Comparison of ENCODE assay signal across 1 cellular context in the genomic region with DNA sequence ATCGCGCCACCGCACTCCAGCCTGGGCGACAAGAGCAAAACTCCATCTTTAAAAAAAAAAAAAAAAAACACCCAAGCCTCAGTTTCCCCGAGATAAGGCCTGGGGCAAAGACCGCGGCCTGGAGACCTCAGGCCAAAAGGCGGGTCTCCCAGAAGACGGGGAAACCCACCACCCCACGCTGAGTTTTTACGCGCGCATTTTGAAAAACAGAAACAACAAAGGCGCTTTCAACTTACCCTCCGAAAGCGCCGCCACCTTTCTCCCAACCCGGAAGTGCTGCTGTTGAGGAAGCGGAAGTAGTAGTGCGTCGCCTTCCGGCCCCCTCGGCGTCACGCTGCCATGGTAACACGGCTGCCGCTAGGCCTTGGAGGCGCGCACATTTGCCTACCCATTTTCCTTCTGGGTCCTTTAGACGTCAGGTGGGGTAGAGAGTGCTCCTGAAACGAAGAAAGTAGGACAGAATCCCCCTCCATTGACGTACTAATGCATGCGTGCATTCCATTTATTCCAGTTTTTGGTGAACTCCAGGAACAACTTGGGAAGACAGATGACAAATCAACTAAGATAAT.
TF ChIP-seq lines count a peak whose summit lies in the region.

A gene with protein sequence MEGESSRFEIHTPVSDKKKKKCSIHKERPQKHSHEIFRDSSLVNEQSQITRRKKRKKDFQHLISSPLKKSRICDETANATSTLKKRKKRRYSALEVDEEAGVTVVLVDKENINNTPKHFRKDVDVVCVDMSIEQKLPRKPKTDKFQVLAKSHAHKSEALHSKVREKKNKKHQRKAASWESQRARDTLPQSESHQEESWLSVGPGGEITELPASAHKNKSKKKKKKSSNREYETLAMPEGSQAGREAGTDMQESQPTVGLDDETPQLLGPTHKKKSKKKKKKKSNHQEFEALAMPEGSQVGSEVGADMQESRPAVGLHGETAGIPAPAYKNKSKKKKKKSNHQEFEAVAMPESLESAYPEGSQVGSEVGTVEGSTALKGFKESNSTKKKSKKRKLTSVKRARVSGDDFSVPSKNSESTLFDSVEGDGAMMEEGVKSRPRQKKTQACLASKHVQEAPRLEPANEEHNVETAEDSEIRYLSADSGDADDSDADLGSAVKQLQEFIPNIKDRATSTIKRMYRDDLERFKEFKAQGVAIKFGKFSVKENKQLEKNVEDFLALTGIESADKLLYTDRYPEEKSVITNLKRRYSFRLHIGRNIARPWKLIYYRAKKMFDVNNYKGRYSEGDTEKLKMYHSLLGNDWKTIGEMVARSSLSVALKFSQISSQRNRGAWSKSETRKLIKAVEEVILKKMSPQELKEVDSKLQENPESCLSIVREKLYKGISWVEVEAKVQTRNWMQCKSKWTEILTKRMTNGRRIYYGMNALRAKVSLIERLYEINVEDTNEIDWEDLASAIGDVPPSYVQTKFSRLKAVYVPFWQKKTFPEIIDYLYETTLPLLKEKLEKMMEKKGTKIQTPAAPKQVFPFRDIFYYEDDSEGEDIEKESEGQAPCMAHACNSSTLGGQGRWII (minus strand): TSS at position 287 of the 569 bp plus-strand sequence. CDS start 4,019 bp downstream, outside the sequence.

TF ChIP-seq in HepG2, 621 proteins besides CTCF, POLR2A, EP300 and RAD21 (continued from another document and continues in another):
- TF ChIP-seq, protein P1, sequence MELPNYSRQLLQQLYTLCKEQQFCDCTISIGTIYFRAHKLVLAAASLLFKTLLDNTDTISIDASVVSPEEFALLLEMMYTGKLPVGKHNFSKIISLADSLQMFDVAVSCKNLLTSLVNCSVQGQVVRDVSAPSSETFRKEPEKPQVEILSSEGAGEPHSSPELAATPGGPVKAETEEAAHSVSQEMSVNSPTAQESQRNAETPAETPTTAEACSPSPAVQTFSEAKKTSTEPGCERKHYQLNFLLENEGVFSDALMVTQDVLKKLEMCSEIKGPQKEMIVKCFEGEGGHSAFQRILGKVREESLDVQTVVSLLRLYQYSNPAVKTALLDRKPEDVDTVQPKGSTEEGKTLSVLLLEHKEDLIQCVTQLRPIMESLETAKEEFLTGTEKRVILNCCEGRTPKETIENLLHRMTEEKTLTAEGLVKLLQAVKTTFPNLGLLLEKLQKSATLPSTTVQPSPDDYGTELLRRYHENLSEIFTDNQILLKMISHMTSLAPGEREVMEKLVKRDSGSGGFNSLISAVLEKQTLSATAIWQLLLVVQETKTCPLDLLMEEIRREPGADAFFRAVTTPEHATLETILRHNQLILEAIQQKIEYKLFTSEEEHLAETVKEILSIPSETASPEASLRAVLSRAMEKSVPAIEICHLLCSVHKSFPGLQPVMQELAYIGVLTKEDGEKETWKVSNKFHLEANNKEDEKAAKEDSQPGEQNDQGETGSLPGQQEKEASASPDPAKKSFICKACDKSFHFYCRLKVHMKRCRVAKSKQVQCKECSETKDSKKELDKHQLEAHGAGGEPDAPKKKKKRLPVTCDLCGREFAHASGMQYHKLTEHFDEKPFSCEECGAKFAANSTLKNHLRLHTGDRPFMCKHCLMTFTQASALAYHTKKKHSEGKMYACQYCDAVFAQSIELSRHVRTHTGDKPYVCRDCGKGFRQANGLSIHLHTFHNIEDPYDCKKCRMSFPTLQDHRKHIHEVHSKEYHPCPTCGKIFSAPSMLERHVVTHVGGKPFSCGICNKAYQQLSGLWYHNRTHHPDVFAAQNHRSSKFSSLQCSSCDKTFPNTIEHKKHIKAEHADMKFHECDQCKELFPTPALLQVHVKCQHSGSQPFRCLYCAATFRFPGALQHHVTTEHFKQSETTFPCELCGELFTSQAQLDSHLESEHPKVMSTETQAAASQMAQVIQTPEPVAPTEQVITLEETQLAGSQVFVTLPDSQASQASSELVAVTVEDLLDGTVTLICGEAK (IDR thresholded peaks at IDR 0.05), result peak; percentile 87
- TF ChIP-seq, protein P1 (CRISPR knock-in tag; IDR thresholded peaks at IDR 0.05), result 0 out of 2 replicates have a peak, but pooled peaks have one; percentile 28
- 0 out of 2 replicates have a peak, but pooled peaks have one; percentile 29 for TF ChIP-seq MYC (CRISPR knock-in tag; IDR thresholded peaks at IDR 0.05; ENCODE audit: borderline replicate concordance)
- TF ChIP-seq ZFP36L1 (CRISPR knock-in tag; IDR thresholded peaks at IDR 0.05), result 0 out of 2 replicates have a peak, but pooled peaks have one; percentile 52
- TF ChIP-seq ELF3 (CRISPR knock-in tag; IDR thresholded peaks at IDR 0.05), result peak; percentile 80; the same call in 1 of the 2 replicates
- 0 out of 4 replicates have a peak, but pooled peaks of 1 of the 2 experiments have one; percentile 28 for TF ChIP-seq KLF16 (CRISPR knock-in tag; IDR thresholded peaks at IDR 0.05)
- no peak for TF ChIP-seq RORA (CRISPR knock-in tag; IDR thresholded peaks at IDR 0.05)
- TF ChIP-seq ZNF274 (CRISPR knock-in tag; IDR thresholded peaks at IDR 0.05), result no peak
- TF ChIP-seq, protein P2, sequence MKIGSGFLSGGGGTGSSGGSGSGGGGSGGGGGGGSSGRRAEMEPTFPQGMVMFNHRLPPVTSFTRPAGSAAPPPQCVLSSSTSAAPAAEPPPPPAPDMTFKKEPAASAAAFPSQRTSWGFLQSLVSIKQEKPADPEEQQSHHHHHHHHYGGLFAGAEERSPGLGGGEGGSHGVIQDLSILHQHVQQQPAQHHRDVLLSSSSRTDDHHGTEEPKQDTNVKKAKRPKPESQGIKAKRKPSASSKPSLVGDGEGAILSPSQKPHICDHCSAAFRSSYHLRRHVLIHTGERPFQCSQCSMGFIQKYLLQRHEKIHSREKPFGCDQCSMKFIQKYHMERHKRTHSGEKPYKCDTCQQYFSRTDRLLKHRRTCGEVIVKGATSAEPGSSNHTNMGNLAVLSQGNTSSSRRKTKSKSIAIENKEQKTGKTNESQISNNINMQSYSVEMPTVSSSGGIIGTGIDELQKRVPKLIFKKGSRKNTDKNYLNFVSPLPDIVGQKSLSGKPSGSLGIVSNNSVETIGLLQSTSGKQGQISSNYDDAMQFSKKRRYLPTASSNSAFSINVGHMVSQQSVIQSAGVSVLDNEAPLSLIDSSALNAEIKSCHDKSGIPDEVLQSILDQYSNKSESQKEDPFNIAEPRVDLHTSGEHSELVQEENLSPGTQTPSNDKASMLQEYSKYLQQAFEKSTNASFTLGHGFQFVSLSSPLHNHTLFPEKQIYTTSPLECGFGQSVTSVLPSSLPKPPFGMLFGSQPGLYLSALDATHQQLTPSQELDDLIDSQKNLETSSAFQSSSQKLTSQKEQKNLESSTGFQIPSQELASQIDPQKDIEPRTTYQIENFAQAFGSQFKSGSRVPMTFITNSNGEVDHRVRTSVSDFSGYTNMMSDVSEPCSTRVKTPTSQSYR (CRISPR knock-in tag; IDR thresholded peaks at IDR 0.05; ENCODE audit: borderline replicate concordance), result no peak
- 0 out of 2 replicates have a peak, but pooled peaks have one; percentile 5 for TF ChIP-seq TCF7 (IDR thresholded peaks at IDR 0.05; ENCODE audit: low read depth)
- no peak for TF ChIP-seq SOX5 (CRISPR knock-in tag; IDR thresholded peaks at IDR 0.05; ENCODE audit: borderline replicate concordance)
- TF ChIP-seq MBD4 (IDR thresholded peaks at IDR 0.05; ENCODE audit: borderline replicate concordance, low read length), result no peak
- TF ChIP-seq RXRA (CRISPR knock-in tag; IDR thresholded peaks at IDR 0.05), result no peak
- TF ChIP-seq, protein P3, sequence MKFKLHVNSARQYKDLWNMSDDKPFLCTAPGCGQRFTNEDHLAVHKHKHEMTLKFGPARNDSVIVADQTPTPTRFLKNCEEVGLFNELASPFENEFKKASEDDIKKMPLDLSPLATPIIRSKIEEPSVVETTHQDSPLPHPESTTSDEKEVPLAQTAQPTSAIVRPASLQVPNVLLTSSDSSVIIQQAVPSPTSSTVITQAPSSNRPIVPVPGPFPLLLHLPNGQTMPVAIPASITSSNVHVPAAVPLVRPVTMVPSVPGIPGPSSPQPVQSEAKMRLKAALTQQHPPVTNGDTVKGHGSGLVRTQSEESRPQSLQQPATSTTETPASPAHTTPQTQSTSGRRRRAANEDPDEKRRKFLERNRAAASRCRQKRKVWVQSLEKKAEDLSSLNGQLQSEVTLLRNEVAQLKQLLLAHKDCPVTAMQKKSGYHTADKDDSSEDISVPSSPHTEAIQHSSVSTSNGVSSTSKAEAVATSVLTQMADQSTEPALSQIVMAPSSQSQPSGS (CRISPR knock-in tag; IDR thresholded peaks at IDR 0.05), result peak; percentile 30; the same call in 1 of the 2 replicates
- TF ChIP-seq POLR2G (IDR thresholded peaks at IDR 0.05; ENCODE audit: low read depth, low read length), result peak; percentile 80
- TF ChIP-seq ZNF549 (CRISPR knock-in tag; IDR thresholded peaks at IDR 0.05), result no peak
- no peak for TF ChIP-seq YEATS4 (CRISPR knock-in tag; IDR thresholded peaks at IDR 0.05; ENCODE audit: borderline replicate concordance)
- TF ChIP-seq, protein P4, sequence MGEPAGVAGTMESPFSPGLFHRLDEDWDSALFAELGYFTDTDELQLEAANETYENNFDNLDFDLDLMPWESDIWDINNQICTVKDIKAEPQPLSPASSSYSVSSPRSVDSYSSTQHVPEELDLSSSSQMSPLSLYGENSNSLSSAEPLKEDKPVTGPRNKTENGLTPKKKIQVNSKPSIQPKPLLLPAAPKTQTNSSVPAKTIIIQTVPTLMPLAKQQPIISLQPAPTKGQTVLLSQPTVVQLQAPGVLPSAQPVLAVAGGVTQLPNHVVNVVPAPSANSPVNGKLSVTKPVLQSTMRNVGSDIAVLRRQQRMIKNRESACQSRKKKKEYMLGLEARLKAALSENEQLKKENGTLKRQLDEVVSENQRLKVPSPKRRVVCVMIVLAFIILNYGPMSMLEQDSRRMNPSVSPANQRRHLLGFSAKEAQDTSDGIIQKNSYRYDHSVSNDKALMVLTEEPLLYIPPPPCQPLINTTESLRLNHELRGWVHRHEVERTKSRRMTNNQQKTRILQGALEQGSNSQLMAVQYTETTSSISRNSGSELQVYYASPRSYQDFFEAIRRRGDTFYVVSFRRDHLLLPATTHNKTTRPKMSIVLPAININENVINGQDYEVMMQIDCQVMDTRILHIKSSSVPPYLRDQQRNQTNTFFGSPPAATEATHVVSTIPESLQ (CRISPR knock-in tag; conservative IDR thresholded peaks at IDR 0.05), result 0 out of 2 replicates have a peak, but pooled peaks have one; percentile 69
- no peak for TF ChIP-seq CHCHD3 (CRISPR knock-in tag; IDR thresholded peaks at IDR 0.05)
- TF ChIP-seq, protein P5, sequence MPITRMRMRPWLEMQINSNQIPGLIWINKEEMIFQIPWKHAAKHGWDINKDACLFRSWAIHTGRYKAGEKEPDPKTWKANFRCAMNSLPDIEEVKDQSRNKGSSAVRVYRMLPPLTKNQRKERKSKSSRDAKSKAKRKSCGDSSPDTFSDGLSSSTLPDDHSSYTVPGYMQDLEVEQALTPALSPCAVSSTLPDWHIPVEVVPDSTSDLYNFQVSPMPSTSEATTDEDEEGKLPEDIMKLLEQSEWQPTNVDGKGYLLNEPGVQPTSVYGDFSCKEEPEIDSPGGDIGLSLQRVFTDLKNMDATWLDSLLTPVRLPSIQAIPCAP (CRISPR knock-in tag; IDR thresholded peaks at IDR 0.05; ENCODE audit: low read depth), result no peak
- TF ChIP-seq SAP130 (CRISPR knock-in tag; IDR thresholded peaks at IDR 0.05; ENCODE audit: low read depth), result peak; percentile 100
- TF ChIP-seq RXRB (CRISPR knock-in tag; IDR thresholded peaks at IDR 0.05; ENCODE audit: borderline replicate concordance), result peak; percentile 35; the same call in 1 of the 2 replicates
- TF ChIP-seq ZFP36 (IDR thresholded peaks at IDR 0.05; ENCODE audit: borderline replicate concordance, low read depth, low read length, partially characterized antibody), result no peak
- no peak for TF ChIP-seq ISL2 (CRISPR knock-in tag; IDR thresholded peaks at IDR 0.05)
- peak; percentile 54; the same call in 1 of the 2 replicates for TF ChIP-seq HOXA3 (CRISPR knock-in tag; IDR thresholded peaks at IDR 0.05)
- TF ChIP-seq CEBPG (CRISPR knock-in tag; IDR thresholded peaks at IDR 0.05), result no peak
- TF ChIP-seq GLI4 (CRISPR knock-in tag; IDR thresholded peaks at IDR 0.05; ENCODE audit: borderline replicate concordance), result no peak
- peak; percentile 66; the same call in 1 of the 2 replicates for TF ChIP-seq KDM2A (CRISPR knock-in tag; IDR thresholded peaks at IDR 0.05; ENCODE audit: borderline replicate concordance, low read depth)
- TF ChIP-seq, protein P6, sequence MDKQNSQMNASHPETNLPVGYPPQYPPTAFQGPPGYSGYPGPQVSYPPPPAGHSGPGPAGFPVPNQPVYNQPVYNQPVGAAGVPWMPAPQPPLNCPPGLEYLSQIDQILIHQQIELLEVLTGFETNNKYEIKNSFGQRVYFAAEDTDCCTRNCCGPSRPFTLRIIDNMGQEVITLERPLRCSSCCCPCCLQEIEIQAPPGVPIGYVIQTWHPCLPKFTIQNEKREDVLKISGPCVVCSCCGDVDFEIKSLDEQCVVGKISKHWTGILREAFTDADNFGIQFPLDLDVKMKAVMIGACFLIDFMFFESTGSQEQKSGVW (CRISPR knock-in tag; IDR thresholded peaks at IDR 0.05; ENCODE audit: borderline replicate concordance), result no peak
- TF ChIP-seq SALL1 (CRISPR knock-in tag; IDR thresholded peaks at IDR 0.05), result peak; percentile 56; the same call in 1 of the 2 replicates
- TF ChIP-seq JARID2 (CRISPR knock-in tag; IDR thresholded peaks at IDR 0.05; ENCODE audit: insufficient replicate concordance), result peak; percentile 43
- peak; percentile 42; the same call in 1 of the 2 replicates for TF ChIP-seq RFX5 (IDR thresholded peaks at IDR 0.05; ENCODE audit: low read depth, low read length)
- TF ChIP-seq BRD4 (CRISPR knock-in tag; IDR thresholded peaks at IDR 0.05), result no peak
- 0 out of 2 replicates have a peak, but pooled peaks have one; percentile 45 for TF ChIP-seq ZNF550 (CRISPR knock-in tag; IDR thresholded peaks at IDR 0.05; ENCODE audit: borderline replicate concordance)
- TF ChIP-seq ERF (CRISPR knock-in tag; IDR thresholded peaks at IDR 0.05), result peak; percentile 22; the same call in 1 of the 2 replicates
- no peak for TF ChIP-seq ZNF30 (CRISPR knock-in tag; IDR thresholded peaks at IDR 0.05)
